In genomic region chr14:73457050-73457934, GRCh38 we compare ENCODE assay signal across 8 cellular contexts. TPM values are rescaled to one million over a fixed set of nuclear protein-coding genes. Genes with fewer than 3 reads are reported as not detected.
A peak's percentile ranks its signal among the peaks of the same experiment; 100 is the strongest.
DNase-seq lines count a peak whose midpoint lies in the region; ATAC-seq and TF ChIP-seq lines count a peak whose summit lies in the region.

No MANE protein-coding gene starts in this region.

- H3K27me3 Mint-ChIP-seq in natural killer cell (ENCODE audit: low read depth in 2 of 2), result peaks cover 6 to 7% of the 10 kb centered on the region in 2 donors

- H3K36me3 ChIP-seq in DOHH2 (ENCODE audit: control insufficient read depth, low read length) (peaks cover 14% of the 10 kb centered on the region), KMS-11 (ENCODE audit: insufficient read depth) (no peaks in the 10 kb centered on the region), fibroblast of lung (ENCODE audit: control insufficient read depth, insufficient read depth, low read length) (no peaks in the 10 kb centered on the region)

- H3K9me3 ChIP-seq in DOHH2 (ENCODE audit: control insufficient read depth, insufficient read depth, low read length), result no peaks in the 10 kb centered on the region
- H3K9me3 ChIP-seq in fibroblast of lung (ENCODE audit: control insufficient read depth, insufficient read depth, low read depth, low read length), result no peaks in the 10 kb centered on the region

- H3K27ac ChIP-seq in DOHH2 (ENCODE audit: low read depth, low read length), result peak overlapping the region; percentile 76
- no peak overlapping the region for H3K27ac ChIP-seq in KMS-11
- H3K27ac ChIP-seq in fibroblast of lung (ENCODE audit: insufficient read depth, low read length), result peak overlapping the region; percentile 86

- ATAC-seq in natural killer cell, result no peak
- no peak for ATAC-seq in HG03469 (IDR thresholded peaks at IDR 0.05; ENCODE audit: unreplicated experiment)

- H3K79me2 ChIP-seq in DOHH2 (ENCODE audit: control insufficient read depth, low read length), result peaks cover 61% of the 10 kb centered on the region
- peaks cover 7% of the 10 kb centered on the region; the same call in 1 of the 2 replicates for H3K79me2 ChIP-seq in KMS-11 (ENCODE audit: insufficient read depth, low read depth)
- peaks cover 59% of the 10 kb centered on the region for H3K79me2 ChIP-seq in fibroblast of lung (ENCODE audit: control insufficient read depth, insufficient read depth, low read length)

- peak overlapping the region; percentile 90 to 95 for H3K27ac Mint-ChIP-seq in natural killer cell

- H3K9me3 Mint-ChIP-seq in natural killer cell, result no peaks in the 10 kb centered on the region

- peaks cover 81% of the 10 kb centered on the region for H3K4me1 ChIP-seq in DOHH2 (ENCODE audit: control insufficient read depth, low read length)
- peaks cover 25% of the 10 kb centered on the region for H3K4me1 ChIP-seq in KMS-11 (ENCODE audit: low read depth, poor library complexity, severe bottlenecking)
- peaks cover 26% of the 10 kb centered on the region for H3K4me1 ChIP-seq in fibroblast of lung (ENCODE audit: control insufficient read depth, extremely low read depth, insufficient read depth, low read length)

- DNase-seq in activated CD8-positive, alpha-beta memory T cell treated with anti-CD3 and anti-CD28 coated beads, Interleukin-2, amount 50 U/mL, for 48 hours, result peak; percentile 61
- DNase-seq in fibroblast of lung (ENCODE audit: low read depth in 2 of 2) (peak; percentile 11 to 33), natural killer cell (peak; percentile 19), NCI-H187 treated with DMSO at 0.1 percent for 48 hours (lab: John Stamatoyannopoulos, UW) (no peak), NK-92 (lab: John Stamatoyannopoulos, UW; ENCODE audit: unreplicated experiment) (no peak)

- intact Hi-C loops in natural killer cell (cut with micrococcal nuclease), result no loop called here

- peak overlapping the region; percentile 85 for H3K4me2 ChIP-seq in DOHH2 (ENCODE audit: low read length)
- peak overlapping the region; percentile 79 for H3K4me2 ChIP-seq in KMS-11
- peak overlapping the region; percentile 82 for H3K4me2 ChIP-seq in fibroblast of lung (ENCODE audit: extremely low read depth, insufficient read depth, low read length)

- peaks cover 43 to 50% of the 10 kb centered on the region in 2 donors for H3K4me1 Mint-ChIP-seq in natural killer cell

- H2AFZ ChIP-seq in KMS-11 (ENCODE audit: low read depth), result peak overlapping the region; percentile 87; the same call in 1 of the 2 replicates
- peak overlapping the region; percentile 47 for H2AFZ ChIP-seq in fibroblast of lung (ENCODE audit: low read length)

- H3K9ac ChIP-seq in KMS-11, result peak overlapping the region; percentile 45; the same call in 1 of the 2 replicates
- peak overlapping the region; percentile 78 for H3K9ac ChIP-seq in fibroblast of lung (ENCODE audit: insufficient read depth, low read length)

- H3F3A ChIP-seq in DOHH2 (ENCODE audit: control insufficient read depth, insufficient read depth), result peaks cover 24% of the 10 kb centered on the region

- H3K36me3 Mint-ChIP-seq in natural killer cell, result no peaks in the 10 kb centered on the region

- TF ChIP-seq CTCF in DOHH2 (IDR thresholded peaks at IDR 0.05; ENCODE audit: low read depth, low read length, poor library complexity, severe bottlenecking), result no peak
- TF ChIP-seq CTCF in KMS-11 (conservative IDR thresholded peaks at IDR 0.05; ENCODE audit: low read depth, low read length), result no peak
- no peak for TF ChIP-seq CTCF in fibroblast of lung (conservative IDR thresholded peaks at IDR 0.05 in 1 of 2, IDR thresholded peaks at IDR 0.05 in 1 of 2; ENCODE audit: low read depth in 1 of 2, low read length in 2 of 2)
- no peak for TF ChIP-seq CTCF in natural killer cell (IDR thresholded peaks at IDR 0.05)

- peak overlapping the region; percentile 91 for H3K4me3 ChIP-seq in DOHH2 (ENCODE audit: low read length)
- H3K4me3 ChIP-seq in KMS-11 (IDR thresholded peaks at IDR 0.05; ENCODE audit: insufficient read depth, low read depth, low read length), result no peak overlapping the region
- H3K4me3 ChIP-seq in fibroblast of lung (replicated peaks in 1 of 4; ENCODE audit: control extremely low read depth in 1 of 4, insufficient read depth in 1 of 4, low read depth in 3 of 4, low read length in 4 of 4), result peak overlapping the region; percentile 78 to 94 (median 87)

- no peaks in the 10 kb centered on the region for H3K9me2 ChIP-seq in DOHH2 (replicated peaks; ENCODE audit: control insufficient read depth, low read length)

- H4K20me1 ChIP-seq in DOHH2 (ENCODE audit: control insufficient read depth, insufficient read depth, low read depth, low read length) (0 out of 2 replicates have a peak, but pooled peaks cover 3% of the 10 kb centered on the region), KMS-11 (ENCODE audit: insufficient read depth) (no peaks in the 10 kb centered on the region), fibroblast of lung (ENCODE audit: control insufficient read depth, extremely low read depth, insufficient read depth, low read length) (peaks cover 3% of the 10 kb centered on the region)

- H3K27me3 ChIP-seq in DOHH2 (ENCODE audit: control insufficient read depth, low read length) (no peaks in the 10 kb centered on the region), KMS-11 (ENCODE audit: insufficient read depth, low read depth) (no peaks in the 10 kb centered on the region), fibroblast of lung (ENCODE audit: control insufficient read depth, insufficient read depth, low read length) (no peaks in the 10 kb centered on the region)

- H3K4me3 Mint-ChIP-seq in natural killer cell, result peak overlapping the region; percentile 99

RNA-seq across cellular contexts. Expression of gene NUMB, which starts 1.1 kb away (rescaled TPM):
- total RNA-seq in fibroblast of lung (21.3 and 36.0 TPM in 2 replicates), natural killer cell (10 to 100 TPM; 50.0 to 67.4 (median 56.3) TPM)
- polyA plus RNA-seq in fibroblast of lung, result 107 and 151 TPM in 2 replicates
- polyA plus RNA-seq in fibroblast of lung (2012), result 42.1 and 67.8 TPM in 2 replicates
- polyA minus RNA-seq in fibroblast of lung (ENCODE audit: low replicate concordance), result 210 and 265 TPM in 2 replicates

RNA-seq across cellular contexts. Expression of gene RIOX1, which starts 33.4 kb away (rescaled TPM):
- total RNA-seq in fibroblast of lung, result 12.4 and 15.2 TPM in 2 replicates
- 5.6 and 8.2 TPM in 2 replicates for polyA plus RNA-seq in fibroblast of lung
- 6.9 and 11.1 TPM in 2 replicates for polyA plus RNA-seq in fibroblast of lung (2012)
- 6.6 and 9.4 TPM in 2 replicates for polyA minus RNA-seq in fibroblast of lung (ENCODE audit: low replicate concordance)
- 10 to 100 TPM; 18.1 to 25.4 (median 22.7) TPM for total RNA-seq in natural killer cell

Comparison
In these comparisons a context has a peak if more than half of its experiments do, and no peak if none do; other contexts are left out.
1. DNase-seq: peak in activated CD8-positive, alpha-beta memory T cell treated with anti-CD3 and anti-CD28 coated beads, Interleukin-2, amount 50 U/mL, for 48 hours (single experiment), fibroblast of lung (2 of 2) and natural killer cell (single experiment); none in NCI-H187 treated with DMSO at 0.1 percent for 48 hours (single experiment) and NK-92 (single experiment).
2. Peak in every context shown above with its lines, with median percentiles within 50 percentile points of each other: H3K4me2 ChIP-seq.